8 cellular contexts compared by ENCODE assay signal in genomic region chr2:182715896-182716664, GRCh38.
DNase-seq lines count a peak whose midpoint lies in the region; ATAC-seq and TF ChIP-seq lines count a peak whose summit lies in the region.

TSS of gene DNAJC10 (plus strand) at chr2:182716257. CDS start at chr2:182718087, 1,830 bp downstream.

- peak within 1 kb of the TSS; percentile 97 for H3K4me2 ChIP-seq in OCI-LY3 (ENCODE audit: low read length)

- H2AFZ ChIP-seq in OCI-LY3 (ENCODE audit: low read depth, low read length): peak within 1 kb of the TSS; percentile 59

- peak; percentile 84 for ATAC-seq in GM21423 (IDR thresholded peaks at IDR 0.05; ENCODE audit: unreplicated experiment)

- TF ChIP-seq POLR2A in erythroblast (IDR thresholded peaks at IDR 0.05; ENCODE audit: low read length): peak; percentile 71

- no peak for TF ChIP-seq CTCF in OCI-LY3 (IDR thresholded peaks at IDR 0.05; ENCODE audit: low read depth, low read length)

- H3K4me1 ChIP-seq in HUES48 (ENCODE audit: control insufficient read depth, insufficient read depth, low read length) (peaks cover 12% of the 10 kb centered on the region), OCI-LY3 (ENCODE audit: low read length) (peaks cover 30% of the 10 kb centered on the region), mucosa of rectum (ENCODE audit: control insufficient read depth in 2 of 2, insufficient read depth in 2 of 2, low read length in 2 of 2) (peaks cover 0 to 5% of the 10 kb centered on the region in 2 donors)

- H3K4me3 ChIP-seq in HUES48 (ENCODE audit: low read depth, low read length) (peak within 1 kb of the TSS; percentile 93), OCI-LY3 (ENCODE audit: low read length) (peak within 1 kb of the TSS; percentile 89), mucosa of rectum (ENCODE audit: low read length in 2 of 2) (peak within 1 kb of the TSS; percentile 83 to 97)

- DNase-seq in DMS 273 (lab: John Stamatoyannopoulos, UW; ENCODE audit: unreplicated experiment) (peak; percentile 98), activated T-cell treated with anti-CD3 and anti-CD28 coated beads for 4 hours (peak; percentile 82), erythroblast (lab: John Stamatoyannopoulos, UW) (peak; percentile 86 to 92)
- DNase-seq in stimulated activated CD8-positive, alpha-beta memory T cell treated with anti-CD3 and anti-CD28 coated beads, Interleukin-4, amount 100 ng/mL, for 48 hours: peak; percentile 91

- H3K27ac ChIP-seq in HUES48 (ENCODE audit: low read depth, low read length): peak within 1 kb of the TSS; percentile 89
- peak within 1 kb of the TSS; percentile 67 for H3K27ac ChIP-seq in OCI-LY3 (ENCODE audit: low read length)
- H3K27ac ChIP-seq in mucosa of rectum (ENCODE audit: low read depth in 2 of 2, low read length in 2 of 2): peak within 1 kb of the TSS; percentile 73 to 82

- peaks cover 23% of the 10 kb centered on the region for H3K79me2 ChIP-seq in OCI-LY3 (ENCODE audit: low read length)

- no peaks in the 10 kb centered on the region for H3K9me3 ChIP-seq in HUES48 (ENCODE audit: control insufficient read depth, insufficient read depth, low read length)
- H3K9me3 ChIP-seq in OCI-LY3 (ENCODE audit: insufficient read depth, low read length): no peaks in the 10 kb centered on the region
- no peaks in the 10 kb centered on the region for H3K9me3 ChIP-seq in mucosa of rectum (ENCODE audit: control insufficient read depth in 2 of 2, low read length in 2 of 2)

- H3K9ac ChIP-seq in HUES48 (ENCODE audit: low read depth, low read length) (peak within 1 kb of the TSS; percentile 88), OCI-LY3 (ENCODE audit: low read length) (peak within 1 kb of the TSS; percentile 81), mucosa of rectum (ENCODE audit: low read depth in 1 of 2, low read length in 2 of 2) (peak within 1 kb of the TSS; percentile 77 to 81)

- H3K27me3 ChIP-seq in HUES48 (ENCODE audit: control insufficient read depth, insufficient read depth, low read length): no peaks in the 10 kb centered on the region
- no peaks in the 10 kb centered on the region for H3K27me3 ChIP-seq in OCI-LY3 (ENCODE audit: low read depth, low read length)
- no peaks in the 10 kb centered on the region for H3K27me3 ChIP-seq in mucosa of rectum (ENCODE audit: control insufficient read depth in 2 of 2, insufficient read depth in 2 of 2, low read length in 2 of 2)

- peaks cover 37% of the 10 kb centered on the region for H3K36me3 ChIP-seq in HUES48 (ENCODE audit: control insufficient read depth, insufficient read depth, low read length)
- H3K36me3 ChIP-seq in OCI-LY3 (replicated peaks; ENCODE audit: low read depth, low read length): peaks cover 3% of the 10 kb centered on the region
- H3K36me3 ChIP-seq in mucosa of rectum (ENCODE audit: control insufficient read depth in 2 of 2, insufficient read depth in 2 of 2, low read length in 2 of 2): no peaks in the 10 kb centered on the region

- no peaks in the 10 kb centered on the region for H4K20me1 ChIP-seq in OCI-LY3 (ENCODE audit: insufficient read depth, low read length)

Comparison
In these comparisons a context has a peak if more than half of its experiments do, and no peak if none do; other contexts are left out.
1. Peak in every context shown above with its lines: DNase-seq, ATAC-seq, H3K4me3 ChIP-seq and H3K27ac ChIP-seq.